Comparison of ENCODE assay signal across 1 cellular context in genomic region chr11:123194308-123195181, GRCh38.
TF ChIP-seq lines count a peak whose summit lies in the region.

No MANE protein-coding gene starts in this region.

TF ChIP-seq in HEK293, 187 proteins besides CTCF, POLR2A, EP300 and RAD21 (continued from another document and continues in another):
- TF ChIP-seq, protein P1, sequence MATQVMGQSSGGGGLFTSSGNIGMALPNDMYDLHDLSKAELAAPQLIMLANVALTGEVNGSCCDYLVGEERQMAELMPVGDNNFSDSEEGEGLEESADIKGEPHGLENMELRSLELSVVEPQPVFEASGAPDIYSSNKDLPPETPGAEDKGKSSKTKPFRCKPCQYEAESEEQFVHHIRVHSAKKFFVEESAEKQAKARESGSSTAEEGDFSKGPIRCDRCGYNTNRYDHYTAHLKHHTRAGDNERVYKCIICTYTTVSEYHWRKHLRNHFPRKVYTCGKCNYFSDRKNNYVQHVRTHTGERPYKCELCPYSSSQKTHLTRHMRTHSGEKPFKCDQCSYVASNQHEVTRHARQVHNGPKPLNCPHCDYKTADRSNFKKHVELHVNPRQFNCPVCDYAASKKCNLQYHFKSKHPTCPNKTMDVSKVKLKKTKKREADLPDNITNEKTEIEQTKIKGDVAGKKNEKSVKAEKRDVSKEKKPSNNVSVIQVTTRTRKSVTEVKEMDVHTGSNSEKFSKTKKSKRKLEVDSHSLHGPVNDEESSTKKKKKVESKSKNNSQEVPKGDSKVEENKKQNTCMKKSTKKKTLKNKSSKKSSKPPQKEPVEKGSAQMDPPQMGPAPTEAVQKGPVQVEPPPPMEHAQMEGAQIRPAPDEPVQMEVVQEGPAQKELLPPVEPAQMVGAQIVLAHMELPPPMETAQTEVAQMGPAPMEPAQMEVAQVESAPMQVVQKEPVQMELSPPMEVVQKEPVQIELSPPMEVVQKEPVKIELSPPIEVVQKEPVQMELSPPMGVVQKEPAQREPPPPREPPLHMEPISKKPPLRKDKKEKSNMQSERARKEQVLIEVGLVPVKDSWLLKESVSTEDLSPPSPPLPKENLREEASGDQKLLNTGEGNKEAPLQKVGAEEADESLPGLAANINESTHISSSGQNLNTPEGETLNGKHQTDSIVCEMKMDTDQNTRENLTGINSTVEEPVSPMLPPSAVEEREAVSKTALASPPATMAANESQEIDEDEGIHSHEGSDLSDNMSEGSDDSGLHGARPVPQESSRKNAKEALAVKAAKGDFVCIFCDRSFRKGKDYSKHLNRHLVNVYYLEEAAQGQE (tag by site-specific recombination; IDR thresholded peaks at IDR 0.05), result no peak
- TF ChIP-seq HIC1 (tag by site-specific recombination; IDR thresholded peaks at IDR 0.05) (no peak), ZNF596 (tag by site-specific recombination; IDR thresholded peaks at IDR 0.05) (no peak), PRDM2 (tag by site-specific recombination; IDR thresholded peaks at IDR 0.05; ENCODE audit: borderline replicate concordance) (no peak), ZNF148 (tag by site-specific recombination; IDR thresholded peaks at IDR 0.05; ENCODE audit: borderline replicate concordance) (no peak), ZNF623 (tag by site-specific recombination; IDR thresholded peaks at IDR 0.05) (no peak), ZNF664 (tag by site-specific recombination; IDR thresholded peaks at IDR 0.05) (no peak), ZNF248 (tag by site-specific recombination; IDR thresholded peaks at IDR 0.05) (no peak), ZNF24 (tag by site-specific recombination; IDR thresholded peaks at IDR 0.05) (no peak), ZNF677 (tag by site-specific recombination; IDR thresholded peaks at IDR 0.05) (no peak), GLI2 (tag by site-specific recombination; IDR thresholded peaks at IDR 0.05; ENCODE audit: borderline replicate concordance, low read depth) (no peak), ZNF133 (tag by site-specific recombination; IDR thresholded peaks at IDR 0.05) (no peak), ZBTB20 (tag by site-specific recombination; IDR thresholded peaks at IDR 0.05) (peak; percentile 37), ZNF501 (tag by site-specific recombination; IDR thresholded peaks at IDR 0.05) (no peak), KLF8 (tag by site-specific recombination; IDR thresholded peaks at IDR 0.05) (no peak), ZNF350 (tag by site-specific recombination; IDR thresholded peaks at IDR 0.05) (no peak), ZNF335 (tag by site-specific recombination; conservative IDR thresholded peaks at IDR 0.05) (peak; percentile 78), ZNF658 (tag by site-specific recombination; IDR thresholded peaks at IDR 0.05) (no peak), ZNF529 (tag by site-specific recombination; IDR thresholded peaks at IDR 0.05; ENCODE audit: insufficient replicate concordance) (no peak), ZBTB17 (tag by site-specific recombination; IDR thresholded peaks at IDR 0.05) (peak; percentile 36; the same call in 1 of the 2 replicates), ZBTB26 (tag by site-specific recombination; optimal IDR thresholded peaks at IDR 0.05) (no peak), ZNF654 (tag by site-specific recombination; IDR thresholded peaks at IDR 0.05; ENCODE audit: low read depth) (no peak), ZNF555 (tag by site-specific recombination; conservative IDR thresholded peaks at IDR 0.05) (no peak), ZNF76 (tag by site-specific recombination; IDR thresholded peaks at IDR 0.05; ENCODE audit: borderline replicate concordance, low read depth) (no peak), MZF1 (tag by site-specific recombination; IDR thresholded peaks at IDR 0.05; ENCODE audit: borderline replicate concordance) (no peak), ZNF175 (tag by site-specific recombination; IDR thresholded peaks at IDR 0.05) (no peak), MEIS1 (CRISPR knock-in tag; IDR thresholded peaks at IDR 0.05; ENCODE audit: borderline replicate concordance) (no peak), ZFHX2 (tag by site-specific recombination; conservative IDR thresholded peaks at IDR 0.05) (no peak), ZNF610 (tag by site-specific recombination; IDR thresholded peaks at IDR 0.05; ENCODE audit: borderline replicate concordance) (no peak), ZNF518A (tag by site-specific recombination; conservative IDR thresholded peaks at IDR 0.05; ENCODE audit: low read depth) (no peak), BCL11A (tag by site-specific recombination; IDR thresholded peaks at IDR 0.05; ENCODE audit: low read depth) (no peak)
- TF ChIP-seq, protein P2, sequence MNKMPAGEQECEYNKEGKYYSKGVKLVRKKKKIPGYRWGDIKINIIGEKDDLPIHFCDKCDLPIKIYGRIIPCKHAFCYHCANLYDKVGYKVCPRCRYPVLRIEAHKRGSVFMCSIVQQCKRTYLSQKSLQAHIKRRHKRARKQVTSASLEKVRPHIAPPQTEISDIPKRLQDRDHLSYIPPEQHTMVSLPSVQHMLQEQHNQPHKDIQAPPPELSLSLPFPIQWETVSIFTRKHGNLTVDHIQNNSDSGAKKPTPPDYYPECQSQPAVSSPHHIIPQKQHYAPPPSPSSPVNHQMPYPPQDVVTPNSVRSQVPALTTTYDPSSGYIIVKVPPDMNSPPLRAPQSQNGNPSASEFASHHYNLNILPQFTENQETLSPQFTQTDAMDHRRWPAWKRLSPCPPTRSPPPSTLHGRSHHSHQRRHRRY (tag by site-specific recombination; IDR thresholded peaks at IDR 0.05), result no peak
- TF ChIP-seq, protein P3, sequence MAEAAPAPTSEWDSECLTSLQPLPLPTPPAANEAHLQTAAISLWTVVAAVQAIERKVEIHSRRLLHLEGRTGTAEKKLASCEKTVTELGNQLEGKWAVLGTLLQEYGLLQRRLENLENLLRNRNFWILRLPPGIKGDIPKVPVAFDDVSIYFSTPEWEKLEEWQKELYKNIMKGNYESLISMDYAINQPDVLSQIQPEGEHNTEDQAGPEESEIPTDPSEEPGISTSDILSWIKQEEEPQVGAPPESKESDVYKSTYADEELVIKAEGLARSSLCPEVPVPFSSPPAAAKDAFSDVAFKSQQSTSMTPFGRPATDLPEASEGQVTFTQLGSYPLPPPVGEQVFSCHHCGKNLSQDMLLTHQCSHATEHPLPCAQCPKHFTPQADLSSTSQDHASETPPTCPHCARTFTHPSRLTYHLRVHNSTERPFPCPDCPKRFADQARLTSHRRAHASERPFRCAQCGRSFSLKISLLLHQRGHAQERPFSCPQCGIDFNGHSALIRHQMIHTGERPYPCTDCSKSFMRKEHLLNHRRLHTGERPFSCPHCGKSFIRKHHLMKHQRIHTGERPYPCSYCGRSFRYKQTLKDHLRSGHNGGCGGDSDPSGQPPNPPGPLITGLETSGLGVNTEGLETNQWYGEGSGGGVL (tag by site-specific recombination; IDR thresholded peaks at IDR 0.05), result peak; percentile 26; the same call in 1 of the 2 replicates
